ENCODE assay signal across 8 cellular contexts in genomic region chr21:41767606-41768370, GRCh38. TPM values are rescaled to one million over a fixed set of nuclear protein-coding genes. Genes with fewer than 3 reads are reported as not detected.
DNase-seq lines count a peak whose midpoint lies in the region; ATAC-seq and TF ChIP-seq lines count a peak whose summit lies in the region.

No MANE protein-coding gene starts in this region.

- DNase-seq in cardiac muscle cell (ENCODE audit: low read depth in 1 of 2, low spot score in 1 of 2) (no peak), Right ventricle myocardium superior (no peak), tibial artery (peak in 1 of 2 donors; percentile 63), CD1c-positive myeloid dendritic cell (ENCODE audit: extremely low spot score) (no peak), COLO829 (ENCODE audit: low spot score) (no peak)

- intact Hi-C loops in Right ventricle myocardium superior (cut with DNase I) = no loop called here
- intact Hi-C loops in tibial artery (cut with DNase I; ENCODE audit: low total_unique reads) = no loop called here

- H3K27ac ChIP-seq in cardiac muscle cell (no peak overlapping the region), iPS-20b (ENCODE audit: low read length) (no peak overlapping the region), tibial artery (peak overlapping the region; percentile 81 to 83)

- H3K9me3 ChIP-seq in cardiac muscle cell (ENCODE audit: low read depth) (no peaks in the 10 kb centered on the region), iPS-20b (ENCODE audit: insufficient read depth, low read depth, low read length) (no peaks in the 10 kb centered on the region), tibial artery (no peaks in the 10 kb centered on the region)

- TF ChIP-seq CTCF in cardiac muscle cell (IDR thresholded peaks at IDR 0.05; ENCODE audit: low read depth, low read length) (no peak), WI38 (IDR thresholded peaks at IDR 0.05; ENCODE audit: low read depth, low read length) (no peak), tibial artery (IDR thresholded peaks at IDR 0.05) (no peak)

- H3K27me3 ChIP-seq in cardiac muscle cell = peaks cover 87% of the 10 kb centered on the region
- H3K27me3 ChIP-seq in iPS-20b (ENCODE audit: insufficient read depth, low read length) = peaks cover 100% of the 10 kb centered on the region
- peaks cover 0 to 13% of the 10 kb centered on the region in 2 donors for H3K27me3 ChIP-seq in tibial artery

- H3K36me3 ChIP-seq in cardiac muscle cell (no peaks in the 10 kb centered on the region), iPS-20b (ENCODE audit: insufficient read depth, low read depth, low read length) (no peaks in the 10 kb centered on the region), tibial artery (no peaks in the 10 kb centered on the region)

- H3K4me1 ChIP-seq in cardiac muscle cell (ENCODE audit: low read depth) = peaks cover 19% of the 10 kb centered on the region
- peaks cover 44% of the 10 kb centered on the region for H3K4me1 ChIP-seq in iPS-20b (ENCODE audit: insufficient read depth, low read length)
- peaks cover 0 to 28% (median 16%) of the 10 kb centered on the region in 4 donors for H3K4me1 ChIP-seq in tibial artery

- ATAC-seq in Right ventricle myocardium superior (ENCODE audit: poor library complexity) (no peak), GM21576 (IDR thresholded peaks at IDR 0.05; ENCODE audit: unreplicated experiment) (no peak)

- peak overlapping the region; percentile 46 for H3K4me3 ChIP-seq in cardiac muscle cell
- H3K4me3 ChIP-seq in WI38 (ENCODE audit: low read depth, low read length) = peak overlapping the region; percentile 3; the same call in 1 of the 2 replicates
- peak overlapping the region; percentile 61 for H3K4me3 ChIP-seq in iPS-20b (ENCODE audit: low read length)
- H3K4me3 ChIP-seq in tibial artery = peak overlapping the region; percentile 65 to 90

- H3K9ac ChIP-seq in iPS-20b (ENCODE audit: low read depth, low read length) = no peak overlapping the region

RNA-seq across cellular contexts. Expression of gene RIPK4, which starts 0.9 kb away (rescaled TPM):
- total RNA-seq in cardiac muscle cell = 2.4 and 2.7 TPM in 2 replicates
- 0.71 and 2.3 TPM in 2 replicates for polyA plus RNA-seq in cardiac muscle cell
- total RNA-seq in Right ventricle myocardium superior = 0.08 TPM

Comparison
In these comparisons a context has a peak if more than half of its experiments do, and no peak if none do; other contexts are left out.
1. H3K27ac ChIP-seq: peak in tibial artery (2 of 2); none in cardiac muscle cell (single experiment) and iPS-20b (single experiment).
2. H3K4me3 ChIP-seq: peak in every context shown above with its lines; median percentile 78 in tibial artery; 61 in iPS-20b; 46 in cardiac muscle cell; 3 in WI38.